ENCODE assay signal across 1 cellular context in the genomic region with DNA sequence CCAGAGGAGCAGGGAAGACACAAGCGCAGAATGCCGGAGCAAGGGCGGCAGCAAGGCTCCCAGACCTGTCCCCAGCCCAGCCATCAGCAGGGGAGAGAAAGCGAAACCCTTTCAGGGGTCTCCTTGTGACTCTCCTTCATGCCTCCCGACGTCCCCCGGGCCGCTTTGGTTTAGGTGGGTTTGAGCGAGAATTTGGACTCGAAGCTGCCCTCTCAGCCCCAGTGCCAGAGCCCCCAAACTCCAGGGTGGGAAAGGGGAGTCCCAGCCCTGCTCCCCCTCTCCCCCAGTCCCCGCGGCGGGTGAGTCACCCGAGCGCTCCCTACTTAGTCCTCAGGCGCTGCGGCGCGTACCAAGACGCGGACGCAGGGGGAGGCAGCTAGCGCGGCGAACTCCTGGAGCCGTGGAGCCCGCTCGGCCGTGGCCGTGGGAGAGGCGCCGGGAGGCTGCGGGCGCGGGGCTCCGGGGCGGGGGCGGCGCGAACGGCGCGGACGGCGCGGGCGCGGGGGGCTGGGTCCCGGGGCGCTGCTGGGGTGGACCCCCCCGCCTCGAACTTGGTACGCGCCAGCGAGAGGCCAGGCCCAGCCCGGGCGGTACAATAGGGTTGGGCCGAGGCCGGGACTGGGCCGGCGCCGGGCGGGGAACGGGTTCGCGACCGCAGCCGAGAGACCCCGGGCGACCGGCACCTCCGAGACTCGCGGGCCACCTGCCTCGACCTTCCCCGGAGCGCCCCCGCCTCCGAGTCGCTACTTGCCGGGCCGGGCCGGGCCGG.
TF ChIP-seq lines count a peak whose summit lies in the region.

A gene (plus strand): TSS at position 601 of the 769 bp plus-strand sequence. CDS start 258 bp downstream, outside the sequence.

TF ChIP-seq in GM12878, 131 proteins besides CTCF, POLR2A, EP300 and RAD21 (continued from another document and continues in another):
- TF ChIP-seq, protein P1, sequence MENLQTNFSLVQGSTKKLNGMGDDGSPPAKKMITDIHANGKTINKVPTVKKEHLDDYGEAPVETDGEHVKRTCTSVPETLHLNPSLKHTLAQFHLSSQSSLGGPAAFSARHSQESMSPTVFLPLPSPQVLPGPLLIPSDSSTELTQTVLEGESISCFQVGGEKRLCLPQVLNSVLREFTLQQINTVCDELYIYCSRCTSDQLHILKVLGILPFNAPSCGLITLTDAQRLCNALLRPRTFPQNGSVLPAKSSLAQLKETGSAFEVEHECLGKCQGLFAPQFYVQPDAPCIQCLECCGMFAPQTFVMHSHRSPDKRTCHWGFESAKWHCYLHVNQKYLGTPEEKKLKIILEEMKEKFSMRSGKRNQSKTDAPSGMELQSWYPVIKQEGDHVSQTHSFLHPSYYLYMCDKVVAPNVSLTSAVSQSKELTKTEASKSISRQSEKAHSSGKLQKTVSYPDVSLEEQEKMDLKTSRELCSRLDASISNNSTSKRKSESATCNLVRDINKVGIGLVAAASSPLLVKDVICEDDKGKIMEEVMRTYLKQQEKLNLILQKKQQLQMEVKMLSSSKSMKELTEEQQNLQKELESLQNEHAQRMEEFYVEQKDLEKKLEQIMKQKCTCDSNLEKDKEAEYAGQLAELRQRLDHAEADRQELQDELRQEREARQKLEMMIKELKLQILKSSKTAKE (IDR thresholded peaks at IDR 0.05; ENCODE audit: low read depth, poor library complexity, severe bottlenecking) = peak; percentile 60
- TF ChIP-seq MXI1 (IDR thresholded peaks at IDR 0.05; ENCODE audit: low read depth, low read length) (peak; percentile 8; the same call in 1 of the 2 replicates), EGR1 (IDR thresholded peaks at IDR 0.05; ENCODE audit: borderline replicate concordance in 1 of 2, low read depth in 2 of 2, low read length in 2 of 2) (0 out of 3 replicates have a peak, but pooled peaks of 1 of the 2 experiments have one; percentile 14), CHD1 (IDR thresholded peaks at IDR 0.05; ENCODE audit: low read depth, low read length) (peak; percentile 96), TARDBP (IDR thresholded peaks at IDR 0.05; ENCODE audit: borderline replicate concordance) (no peak), SREBF1 (IDR thresholded peaks at IDR 0.05; ENCODE audit: low read length) (peak; percentile 69; the same call in 1 of the 2 replicates), SRF (IDR thresholded peaks at IDR 0.05; ENCODE audit: low read depth in 2 of 2, low read length in 2 of 2) (no peak), JUNB (IDR thresholded peaks at IDR 0.05) (peak; percentile 51), YY1 (IDR thresholded peaks at IDR 0.05; ENCODE audit: low read depth, low read length) (peak; percentile 27), ATF7 (IDR thresholded peaks at IDR 0.05; ENCODE audit: low read depth) (peak; percentile 90), IRF4 (IDR thresholded peaks at IDR 0.05; ENCODE audit: low read depth, low read length) (no peak), JUND (IDR thresholded peaks at IDR 0.05; ENCODE audit: low read depth, low read length) (peak; percentile 95), STAT3 (IDR thresholded peaks at IDR 0.05; ENCODE audit: low read depth, low read length) (no peak), NBN (IDR thresholded peaks at IDR 0.05) (peak; percentile 71), IKZF2 (IDR thresholded peaks at IDR 0.05) (peak; percentile 51 to 61; a peak in 2 of 4 replicates), POLR2AphosphoS2 (IDR thresholded peaks at IDR 0.05; ENCODE audit: low read depth, low read length) (peak; percentile 87), SREBF2 (IDR thresholded peaks at IDR 0.05; ENCODE audit: low read length) (no peak), MEF2A (IDR thresholded peaks at IDR 0.05; ENCODE audit: insufficient read depth, low read depth, low read length) (no peak), SIN3A (IDR thresholded peaks at IDR 0.05; ENCODE audit: low read depth, low read length) (no peak; the same call in 1 of the 2 replicates), PAX5 (IDR thresholded peaks at IDR 0.05; ENCODE audit: borderline replicate concordance, low read depth, low read length) (no peak), NFIC (IDR thresholded peaks at IDR 0.05; ENCODE audit: low read depth, low read length) (no peak), KLF5 (IDR thresholded peaks at IDR 0.05; ENCODE audit: partially characterized antibody) (peak; percentile 95), BHLHE40 (IDR thresholded peaks at IDR 0.05; ENCODE audit: borderline replicate concordance in 1 of 2, low read depth in 2 of 2, low read length in 1 of 2) (peak; percentile 83 to 96), LARP7 (IDR thresholded peaks at IDR 0.05) (peak; percentile 81), POLR2AphosphoS5 (IDR thresholded peaks at IDR 0.05; ENCODE audit: low read length) (peak; percentile 90), CHD2 (IDR thresholded peaks at IDR 0.05; ENCODE audit: borderline replicate concordance, low read depth, low read length) (no peak), GATAD2B (conservative IDR thresholded peaks at IDR 0.05; ENCODE audit: low read depth) (peak; percentile 11; the same call in 1 of the 2 replicates), TAF1 (IDR thresholded peaks at IDR 0.05; ENCODE audit: borderline replicate concordance, low read depth, low read length) (peak; percentile 24; the same call in 1 of the 2 replicates), RUNX3 (IDR thresholded peaks at IDR 0.05; ENCODE audit: low read length) (no peak), EED (IDR thresholded peaks at IDR 0.05; ENCODE audit: low read depth) (0 out of 2 replicates have a peak, but pooled peaks have one; percentile 33), SMARCA5 (IDR thresholded peaks at IDR 0.05) (peak; percentile 77), POU2F2 (IDR thresholded peaks at IDR 0.05; ENCODE audit: borderline replicate concordance, low read depth, low read length) (peak; percentile 44; the same call in 2 of the 3 replicates), CHD4 (IDR thresholded peaks at IDR 0.05) (no peak), BACH1 (IDR thresholded peaks at IDR 0.05; ENCODE audit: borderline replicate concordance) (peak; percentile 50)
- TF ChIP-seq, protein P2, sequence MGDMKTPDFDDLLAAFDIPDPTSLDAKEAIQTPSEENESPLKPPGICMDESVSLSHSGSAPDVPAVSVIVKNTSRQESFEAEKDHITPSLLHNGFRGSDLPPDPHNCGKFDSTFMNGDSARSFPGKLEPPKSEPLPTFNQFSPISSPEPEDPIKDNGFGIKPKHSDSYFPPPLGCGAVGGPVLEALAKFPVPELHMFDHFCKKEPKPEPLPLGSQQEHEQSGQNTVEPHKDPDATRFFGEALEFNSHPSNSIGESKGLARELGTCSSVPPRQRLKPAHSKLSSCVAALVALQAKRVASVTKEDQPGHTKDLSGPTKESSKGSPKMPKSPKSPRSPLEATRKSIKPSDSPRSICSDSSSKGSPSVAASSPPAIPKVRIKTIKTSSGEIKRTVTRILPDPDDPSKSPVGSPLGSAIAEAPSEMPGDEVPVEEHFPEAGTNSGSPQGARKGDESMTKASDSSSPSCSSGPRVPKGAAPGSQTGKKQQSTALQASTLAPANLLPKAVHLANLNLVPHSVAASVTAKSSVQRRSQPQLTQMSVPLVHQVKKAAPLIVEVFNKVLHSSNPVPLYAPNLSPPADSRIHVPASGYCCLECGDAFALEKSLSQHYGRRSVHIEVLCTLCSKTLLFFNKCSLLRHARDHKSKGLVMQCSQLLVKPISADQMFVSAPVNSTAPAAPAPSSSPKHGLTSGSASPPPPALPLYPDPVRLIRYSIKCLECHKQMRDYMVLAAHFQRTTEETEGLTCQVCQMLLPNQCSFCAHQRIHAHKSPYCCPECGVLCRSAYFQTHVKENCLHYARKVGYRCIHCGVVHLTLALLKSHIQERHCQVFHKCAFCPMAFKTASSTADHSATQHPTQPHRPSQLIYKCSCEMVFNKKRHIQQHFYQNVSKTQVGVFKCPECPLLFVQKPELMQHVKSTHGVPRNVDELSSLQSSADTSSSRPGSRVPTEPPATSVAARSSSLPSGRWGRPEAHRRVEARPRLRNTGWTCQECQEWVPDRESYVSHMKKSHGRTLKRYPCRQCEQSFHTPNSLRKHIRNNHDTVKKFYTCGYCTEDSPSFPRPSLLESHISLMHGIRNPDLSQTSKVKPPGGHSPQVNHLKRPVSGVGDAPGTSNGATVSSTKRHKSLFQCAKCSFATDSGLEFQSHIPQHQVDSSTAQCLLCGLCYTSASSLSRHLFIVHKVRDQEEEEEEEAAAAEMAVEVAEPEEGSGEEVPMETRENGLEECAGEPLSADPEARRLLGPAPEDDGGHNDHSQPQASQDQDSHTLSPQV (IDR thresholded peaks at IDR 0.05) = no peak
- TF ChIP-seq, protein P3, sequence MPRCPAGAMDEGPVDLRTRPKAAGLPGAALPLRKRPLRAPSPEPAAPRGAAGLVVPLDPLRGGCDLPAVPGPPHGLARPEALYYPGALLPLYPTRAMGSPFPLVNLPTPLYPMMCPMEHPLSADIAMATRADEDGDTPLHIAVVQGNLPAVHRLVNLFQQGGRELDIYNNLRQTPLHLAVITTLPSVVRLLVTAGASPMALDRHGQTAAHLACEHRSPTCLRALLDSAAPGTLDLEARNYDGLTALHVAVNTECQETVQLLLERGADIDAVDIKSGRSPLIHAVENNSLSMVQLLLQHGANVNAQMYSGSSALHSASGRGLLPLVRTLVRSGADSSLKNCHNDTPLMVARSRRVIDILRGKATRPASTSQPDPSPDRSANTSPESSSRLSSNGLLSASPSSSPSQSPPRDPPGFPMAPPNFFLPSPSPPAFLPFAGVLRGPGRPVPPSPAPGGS (IDR thresholded peaks at IDR 0.05; ENCODE audit: borderline replicate concordance, insufficient read depth, low read depth, low read length, poor library complexity, severe bottlenecking) = no peak
- TF ChIP-seq, protein P4, sequence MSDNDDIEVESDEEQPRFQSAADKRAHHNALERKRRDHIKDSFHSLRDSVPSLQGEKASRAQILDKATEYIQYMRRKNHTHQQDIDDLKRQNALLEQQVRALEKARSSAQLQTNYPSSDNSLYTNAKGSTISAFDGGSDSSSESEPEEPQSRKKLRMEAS (IDR thresholded peaks at IDR 0.05; ENCODE audit: low read depth, low read length) = no peak
- TF ChIP-seq, protein P5, sequence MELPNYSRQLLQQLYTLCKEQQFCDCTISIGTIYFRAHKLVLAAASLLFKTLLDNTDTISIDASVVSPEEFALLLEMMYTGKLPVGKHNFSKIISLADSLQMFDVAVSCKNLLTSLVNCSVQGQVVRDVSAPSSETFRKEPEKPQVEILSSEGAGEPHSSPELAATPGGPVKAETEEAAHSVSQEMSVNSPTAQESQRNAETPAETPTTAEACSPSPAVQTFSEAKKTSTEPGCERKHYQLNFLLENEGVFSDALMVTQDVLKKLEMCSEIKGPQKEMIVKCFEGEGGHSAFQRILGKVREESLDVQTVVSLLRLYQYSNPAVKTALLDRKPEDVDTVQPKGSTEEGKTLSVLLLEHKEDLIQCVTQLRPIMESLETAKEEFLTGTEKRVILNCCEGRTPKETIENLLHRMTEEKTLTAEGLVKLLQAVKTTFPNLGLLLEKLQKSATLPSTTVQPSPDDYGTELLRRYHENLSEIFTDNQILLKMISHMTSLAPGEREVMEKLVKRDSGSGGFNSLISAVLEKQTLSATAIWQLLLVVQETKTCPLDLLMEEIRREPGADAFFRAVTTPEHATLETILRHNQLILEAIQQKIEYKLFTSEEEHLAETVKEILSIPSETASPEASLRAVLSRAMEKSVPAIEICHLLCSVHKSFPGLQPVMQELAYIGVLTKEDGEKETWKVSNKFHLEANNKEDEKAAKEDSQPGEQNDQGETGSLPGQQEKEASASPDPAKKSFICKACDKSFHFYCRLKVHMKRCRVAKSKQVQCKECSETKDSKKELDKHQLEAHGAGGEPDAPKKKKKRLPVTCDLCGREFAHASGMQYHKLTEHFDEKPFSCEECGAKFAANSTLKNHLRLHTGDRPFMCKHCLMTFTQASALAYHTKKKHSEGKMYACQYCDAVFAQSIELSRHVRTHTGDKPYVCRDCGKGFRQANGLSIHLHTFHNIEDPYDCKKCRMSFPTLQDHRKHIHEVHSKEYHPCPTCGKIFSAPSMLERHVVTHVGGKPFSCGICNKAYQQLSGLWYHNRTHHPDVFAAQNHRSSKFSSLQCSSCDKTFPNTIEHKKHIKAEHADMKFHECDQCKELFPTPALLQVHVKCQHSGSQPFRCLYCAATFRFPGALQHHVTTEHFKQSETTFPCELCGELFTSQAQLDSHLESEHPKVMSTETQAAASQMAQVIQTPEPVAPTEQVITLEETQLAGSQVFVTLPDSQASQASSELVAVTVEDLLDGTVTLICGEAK (IDR thresholded peaks at IDR 0.05; ENCODE audit: borderline replicate concordance) = no peak
- TF ChIP-seq, protein P6, sequence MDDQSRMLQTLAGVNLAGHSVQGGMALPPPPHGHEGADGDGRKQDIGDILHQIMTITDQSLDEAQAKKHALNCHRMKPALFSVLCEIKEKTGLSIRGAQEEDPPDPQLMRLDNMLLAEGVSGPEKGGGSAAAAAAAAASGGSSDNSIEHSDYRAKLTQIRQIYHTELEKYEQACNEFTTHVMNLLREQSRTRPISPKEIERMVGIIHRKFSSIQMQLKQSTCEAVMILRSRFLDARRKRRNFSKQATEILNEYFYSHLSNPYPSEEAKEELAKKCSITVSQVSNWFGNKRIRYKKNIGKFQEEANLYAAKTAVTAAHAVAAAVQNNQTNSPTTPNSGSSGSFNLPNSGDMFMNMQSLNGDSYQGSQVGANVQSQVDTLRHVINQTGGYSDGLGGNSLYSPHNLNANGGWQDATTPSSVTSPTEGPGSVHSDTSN (IDR thresholded peaks at IDR 0.05; ENCODE audit: insufficient replicate concordance, low read depth, low read length) = no peak
- TF ChIP-seq, protein P7, sequence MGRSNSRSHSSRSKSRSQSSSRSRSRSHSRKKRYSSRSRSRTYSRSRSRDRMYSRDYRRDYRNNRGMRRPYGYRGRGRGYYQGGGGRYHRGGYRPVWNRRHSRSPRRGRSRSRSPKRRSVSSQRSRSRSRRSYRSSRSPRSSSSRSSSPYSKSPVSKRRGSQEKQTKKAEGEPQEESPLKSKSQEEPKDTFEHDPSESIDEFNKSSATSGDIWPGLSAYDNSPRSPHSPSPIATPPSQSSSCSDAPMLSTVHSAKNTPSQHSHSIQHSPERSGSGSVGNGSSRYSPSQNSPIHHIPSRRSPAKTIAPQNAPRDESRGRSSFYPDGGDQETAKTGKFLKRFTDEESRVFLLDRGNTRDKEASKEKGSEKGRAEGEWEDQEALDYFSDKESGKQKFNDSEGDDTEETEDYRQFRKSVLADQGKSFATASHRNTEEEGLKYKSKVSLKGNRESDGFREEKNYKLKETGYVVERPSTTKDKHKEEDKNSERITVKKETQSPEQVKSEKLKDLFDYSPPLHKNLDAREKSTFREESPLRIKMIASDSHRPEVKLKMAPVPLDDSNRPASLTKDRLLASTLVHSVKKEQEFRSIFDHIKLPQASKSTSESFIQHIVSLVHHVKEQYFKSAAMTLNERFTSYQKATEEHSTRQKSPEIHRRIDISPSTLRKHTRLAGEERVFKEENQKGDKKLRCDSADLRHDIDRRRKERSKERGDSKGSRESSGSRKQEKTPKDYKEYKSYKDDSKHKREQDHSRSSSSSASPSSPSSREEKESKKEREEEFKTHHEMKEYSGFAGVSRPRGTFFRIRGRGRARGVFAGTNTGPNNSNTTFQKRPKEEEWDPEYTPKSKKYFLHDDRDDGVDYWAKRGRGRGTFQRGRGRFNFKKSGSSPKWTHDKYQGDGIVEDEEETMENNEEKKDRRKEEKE (IDR thresholded peaks at IDR 0.05) = peak; percentile 89
- TF ChIP-seq, protein P8, sequence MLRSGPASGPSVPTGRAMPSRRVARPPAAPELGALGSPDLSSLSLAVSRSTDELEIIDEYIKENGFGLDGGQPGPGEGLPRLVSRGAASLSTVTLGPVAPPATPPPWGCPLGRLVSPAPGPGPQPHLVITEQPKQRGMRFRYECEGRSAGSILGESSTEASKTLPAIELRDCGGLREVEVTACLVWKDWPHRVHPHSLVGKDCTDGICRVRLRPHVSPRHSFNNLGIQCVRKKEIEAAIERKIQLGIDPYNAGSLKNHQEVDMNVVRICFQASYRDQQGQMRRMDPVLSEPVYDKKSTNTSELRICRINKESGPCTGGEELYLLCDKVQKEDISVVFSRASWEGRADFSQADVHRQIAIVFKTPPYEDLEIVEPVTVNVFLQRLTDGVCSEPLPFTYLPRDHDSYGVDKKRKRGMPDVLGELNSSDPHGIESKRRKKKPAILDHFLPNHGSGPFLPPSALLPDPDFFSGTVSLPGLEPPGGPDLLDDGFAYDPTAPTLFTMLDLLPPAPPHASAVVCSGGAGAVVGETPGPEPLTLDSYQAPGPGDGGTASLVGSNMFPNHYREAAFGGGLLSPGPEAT (IDR thresholded peaks at IDR 0.05; ENCODE audit: low read depth) = peak; percentile 81; the same call in 1 of the 2 replicates
